Comparison of ENCODE assay signal across 8 cellular contexts in the genomic region with DNA sequence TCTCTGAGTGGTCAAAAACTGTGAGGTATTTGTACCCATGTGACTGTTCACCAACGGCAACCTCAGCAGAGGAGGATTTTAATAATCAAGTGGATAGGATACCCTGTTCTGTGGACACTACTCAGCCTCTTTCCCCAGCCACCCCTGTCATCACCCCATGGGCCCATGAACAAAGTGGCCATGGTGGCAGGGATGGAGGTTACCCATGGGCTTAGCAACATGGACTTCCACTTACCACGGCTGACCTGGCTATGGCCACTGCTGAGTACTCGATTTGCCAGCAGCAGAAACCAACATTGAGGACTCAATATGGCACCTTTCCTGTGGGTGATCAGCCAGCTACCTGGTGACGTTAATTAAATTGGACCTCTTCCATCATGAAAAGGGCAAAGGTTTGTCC.
"Had no signal": no experiment of that assay in that cellular context is flagged by ENCODE, and none has a peak within 500 bp of the region (broad histone marks: within the 10 kb centered on the region; RNA-seq: fewer than 3 reads in every experiment).

No MANE protein-coding gene starts in this region.

- ATAC-seq: GM23338, HCT116 had no signal

- H3K27ac Mint-ChIP-seq: GM23338, H9, HFFc6 had no signal

- H3K4me3 Mint-ChIP-seq: GM23338, H9, HFFc6 had no signal

- DNase-seq: GM23248, GOT3, H7, H9, HCEC 1CT, HFFc6 had no signal

- H3K4me1 Mint-ChIP-seq: GM23338, H9 had no signal
